ENCODE assay signal across 11 cellular contexts in genomic region chr12:51953925-51954324, GRCh38. TPM values are rescaled to one million over a fixed set of nuclear protein-coding genes. Genes with fewer than 3 reads are reported as not detected.
DNase-seq lines count a peak whose midpoint lies in the region; ATAC-seq and TF ChIP-seq lines count a peak whose summit lies in the region.
"Had no signal": no experiment of that assay in that cellular context is flagged by ENCODE, and none has a peak within 500 bp of the region (broad histone marks: within the 10 kb centered on the region; RNA-seq: fewer than 3 reads in every experiment).

No MANE protein-coding gene starts in this region.

- CTCF ChIA-PET in HEK293 (lab: Yijun Ruan, JAX): interaction anchor here (0.6 to 2.6 kb wide), 5 partner anchors 9 to 71 kb away, joined by 3 to 16 read pairs (median 5); no protein-coding TSS in a partner anchor

- H4K20me1 ChIP-seq in smooth muscle cell (ENCODE audit: low read depth): peaks cover 43% of the 10 kb centered on the region

- WGBS in smooth muscle cell (ENCODE audit: low lambda C conversion rate): 41% methylated on average over 4 of the region's 4 CpGs

- POLR2A ChIA-PET in HEK293 (lab: Yijun Ruan, JAX): no interaction called here

- TF ChIP-seq CTCF in HEK293 (tag by site-specific recombination; IDR thresholded peaks at IDR 0.05) (no peak), WERI-Rb-1 (IDR thresholded peaks at IDR 0.05; ENCODE audit: low read depth, low read length) (no peak), smooth muscle cell (IDR thresholded peaks at IDR 0.05; ENCODE audit: borderline replicate concordance, insufficient read depth, poor library complexity, severe bottlenecking) (no peak)

- no peak overlapping the region for H3K27ac ChIP-seq in HEK293 (ENCODE audit: extremely low read depth, low read depth, low read length)
- peak overlapping the region; percentile 94 for H3K27ac ChIP-seq in WERI-Rb-1
- peak overlapping the region; percentile 37 for H3K27ac ChIP-seq in smooth muscle cell (ENCODE audit: low read depth)

- H3K4me2 ChIP-seq in smooth muscle cell: peak overlapping the region; percentile 99

- H3K9ac ChIP-seq in smooth muscle cell (ENCODE audit: low read depth): no peak overlapping the region

- H3K36me3 ChIP-seq in HEK293 (ENCODE audit: control insufficient read depth in 2 of 2, insufficient read depth in 1 of 2, low read length in 2 of 2): peaks cover 0 to 4% of the 10 kb centered on the region in 2 experiments; a peak in 1 of 3 replicates
- peaks cover 26% of the 10 kb centered on the region for H3K36me3 ChIP-seq in WERI-Rb-1
- no peaks in the 10 kb centered on the region for H3K36me3 ChIP-seq in smooth muscle cell (ENCODE audit: low read depth)

- H3K4me3 ChIP-seq in HEK293 (ENCODE audit: low read depth, low read length): peak overlapping the region; percentile 5; the same call in 1 of the 2 replicates
- H3K4me3 ChIP-seq in WERI-Rb-1 (ENCODE audit: low read depth, low read length): peak overlapping the region; percentile 97
- H3K4me3 ChIP-seq in smooth muscle cell: peak overlapping the region; percentile 94

- DNase-seq in WERI-Rb-1: no peak
- peak; percentile 26 for DNase-seq in left lobe of liver (ENCODE audit: low spot score)
- DNase-seq in smooth muscle cell (lab: John Stamatoyannopoulos, UW; ENCODE audit: unreplicated experiment): no peak
- DNase-seq in amniotic stem cell (lab: John Stamatoyannopoulos, UW): no peak
- DNase-seq in LoVo (ENCODE audit: low spot score): no peak
- DNase-seq in stimulated activated CD4-positive, alpha-beta T cell treated with anti-CD3 and anti-CD28 coated beads, Interleukin-2, amount 100 ng/mL, for 24 hours: no peak
- DNase-seq: activated naive CD4-positive, alpha-beta T cell treated with Interleukin-2 at 50 U/mL for 16 hours; NCI-H187; T-helper 9 cell had no signal

- H3K9me3 ChIP-seq in HEK293 (ENCODE audit: control insufficient read depth, insufficient read depth, low read depth, low read length) (no peaks in the 10 kb centered on the region), WERI-Rb-1 (ENCODE audit: severe bottlenecking) (no peaks in the 10 kb centered on the region), smooth muscle cell (replicated peaks; ENCODE audit: low read depth) (no peaks in the 10 kb centered on the region)

- ATAC-seq in left lobe of liver (no peak), HG02938 (IDR thresholded peaks at IDR 0.05; ENCODE audit: unreplicated experiment) (no peak)

- H3K27me3 ChIP-seq in WERI-Rb-1 (ENCODE audit: insufficient read depth, low read depth, severe bottlenecking) (no peaks in the 10 kb centered on the region), smooth muscle cell (ENCODE audit: low read depth) (no peaks in the 10 kb centered on the region)

- H3K4me1 ChIP-seq in HEK293 (ENCODE audit: control insufficient read depth, insufficient read depth, low read length) (peaks cover 13% of the 10 kb centered on the region), smooth muscle cell (ENCODE audit: low read depth) (peaks cover 26% of the 10 kb centered on the region)

- peaks cover 18% of the 10 kb centered on the region for H3F3A ChIP-seq in smooth muscle cell (ENCODE audit: low read depth)

- peaks cover 52% of the 10 kb centered on the region for H3K79me2 ChIP-seq in smooth muscle cell (ENCODE audit: low read depth)

- no peak overlapping the region for H2AFZ ChIP-seq in smooth muscle cell (ENCODE audit: low read depth)

TF ChIP-seq in HEK293, 187 proteins besides CTCF, POLR2A, EP300 and RAD21:
- TF ChIP-seq ZFP3 (tag by site-specific recombination; IDR thresholded peaks at IDR 0.05; ENCODE audit: low read depth) (no peak), ZFHX2 (tag by site-specific recombination; conservative IDR thresholded peaks at IDR 0.05) (peak; percentile 38), PRDM10 (tag by site-specific recombination; IDR thresholded peaks at IDR 0.05) (0 out of 2 replicates have a peak, but pooled peaks have one; percentile 10), EGR2 (tag by site-specific recombination; IDR thresholded peaks at IDR 0.05; ENCODE audit: low read depth) (peak; percentile 36; the same call in 1 of the 2 replicates), ZNF16 (tag by site-specific recombination; IDR thresholded peaks at IDR 0.05; ENCODE audit: low read depth) (no peak)

RNA-seq across cellular contexts. Expression of gene ACVR1B, which starts 2.4 kb away (rescaled TPM):
- total RNA-seq in left lobe of liver: 28.0 TPM
- total RNA-seq in smooth muscle cell: 4.0 and 6.0 TPM in 2 replicates
- 1.9 and 2.8 TPM in 2 replicates for polyA plus RNA-seq in smooth muscle cell

RNA-seq across cellular contexts. Expression of gene ACVRL1, which starts 46.6 kb away (rescaled TPM):
- total RNA-seq in left lobe of liver: 7.1 TPM
- total RNA-seq in smooth muscle cell: 10.3 and 10.4 TPM in 2 replicates
- polyA plus RNA-seq in smooth muscle cell: 7.3 and 8.4 TPM in 2 replicates

RNA-seq across cellular contexts. Expression of gene TAMALIN, which starts 52.8 kb away (rescaled TPM):
- total RNA-seq in left lobe of liver (5.5 TPM), smooth muscle cell (4.1 and 12.2 TPM in 2 replicates)
- 32.4 and 36.8 TPM in 2 replicates for polyA plus RNA-seq in smooth muscle cell

Comparison
In these comparisons a context has a peak if more than half of its experiments do, and no peak if none do; other contexts are left out.
1. H3K4me3 ChIP-seq: peak in every context shown above with its lines; median percentile 97 in WERI-Rb-1; 94 in smooth muscle cell; 5 in HEK293.